Comparison of ENCODE assay signal across 12 cellular contexts in the genomic region with DNA sequence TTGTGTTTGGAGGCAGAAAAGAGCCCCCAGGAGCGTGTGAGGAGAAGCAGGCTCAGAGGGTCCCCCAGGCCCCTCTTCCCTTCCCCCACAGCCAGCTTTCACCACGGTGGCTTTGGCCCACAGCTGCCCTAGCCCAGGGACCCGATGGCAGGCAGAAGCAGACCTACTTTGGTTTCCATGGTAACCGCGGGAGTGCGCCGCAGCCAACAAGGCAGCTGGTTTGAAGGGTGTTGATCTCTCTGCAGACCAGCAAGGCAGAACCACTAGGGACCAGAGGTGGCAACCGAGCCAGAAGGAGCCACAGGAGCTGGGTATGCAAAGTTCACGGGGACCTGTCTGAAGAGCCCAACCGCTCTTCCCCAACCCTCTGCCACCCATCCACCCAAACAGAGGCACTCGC.
DNase-seq lines count a peak whose midpoint lies in the region; ATAC-seq and TF ChIP-seq lines count a peak whose summit lies in the region.
"Had no signal": no experiment of that assay in that cellular context is flagged by ENCODE, and none has a peak within 500 bp of the region (broad histone marks: within the 10 kb centered on the region; RNA-seq: fewer than 3 reads in every experiment).

No MANE protein-coding gene starts in this region.

- intact Hi-C loops in CD14-positive monocyte (cut with micrococcal nuclease): no loop called here

- peaks cover 16 to 31% (median 27%) of the 10 kb centered on the region in 3 donors for H3K27me3 Mint-ChIP-seq in CD14-positive monocyte (ENCODE audit: low read depth in 3 of 3)

- no peak overlapping the region for H3K27ac Mint-ChIP-seq in CD14-positive monocyte

- no peaks in the 10 kb centered on the region for H3K4me1 Mint-ChIP-seq in CD14-positive monocyte

- ATAC-seq in GM19035 (IDR thresholded peaks at IDR 0.05; ENCODE audit: unreplicated experiment) (no peak), HG03196 (IDR thresholded peaks at IDR 0.05; ENCODE audit: unreplicated experiment) (no peak), HG03571 (IDR thresholded peaks at IDR 0.05; ENCODE audit: unreplicated experiment) (no peak)
- ATAC-seq: left colon had no signal

- H3K9me3 Mint-ChIP-seq in CD14-positive monocyte: peaks cover 0 to 4% (median 0%) of the 10 kb centered on the region in 7 donors

- DNase-seq in CD14-positive monocyte (ENCODE audit: low spot score) (peak; percentile 27), NCI-H1092 (lab: John Stamatoyannopoulos, UW) (peak; percentile 94), SHP77 (lab: John Stamatoyannopoulos, UW) (peak; percentile 87 to 89), islet precursor cell (peak; percentile 87), HT-29 (ENCODE audit: low spot score) (no peak)
- DNase-seq: activated gamma-delta T cell; stimulated activated CD4-positive, alpha-beta T cell treated with anti-CD3 and anti-CD28 coated beads, Interleukin-12 subunit alpha, Interleukin-12 subunit beta, amount 100 ng/mL, for 4 hours; T1000 had no signal

- no peaks in the 10 kb centered on the region for H3K36me3 Mint-ChIP-seq in CD14-positive monocyte

- no peak for TF ChIP-seq CTCF in CD14-positive monocyte (IDR thresholded peaks at IDR 0.05)

- no peak overlapping the region for H3K4me3 Mint-ChIP-seq in CD14-positive monocyte
